In genomic region chr15:40439461-40440299, GRCh38 we compare ENCODE assay signal across 8 cellular contexts. TPM values are rescaled to one million over a fixed set of nuclear protein-coding genes. Genes with fewer than 3 reads are reported as not detected.
DNase-seq lines count a peak whose midpoint lies in the region; ATAC-seq, FAIRE-seq and TF ChIP-seq lines count a peak whose summit lies in the region.

No MANE protein-coding gene starts in this region.

- no TSS peak for BruUV-seq in mammary epithelial cell (replicated peaks; lab: Mats Ljungman, UMichigan)

- TF ChIP-seq POLR2A in Peyer's patch (IDR thresholded peaks at IDR 0.05) = no peak

- H3K36me3 ChIP-seq in Peyer's patch (no peaks in the 10 kb centered on the region), mammary epithelial cell (ENCODE audit: insufficient read depth, low read length) (no peaks in the 10 kb centered on the region), kidney (ENCODE audit: control insufficient read depth in 1 of 2, insufficient read depth in 2 of 2, low read length in 2 of 2) (no peaks in the 10 kb centered on the region)

- FAIRE-seq in G401.6 (lab: Jason Lieb, UNC) (peak; percentile 65), kidney (lab: Jason Lieb, UNC) (no peak)

- DNase-seq in 8988T = peak; percentile 52
- peak; percentile 34 to 65 (median 65) for DNase-seq in Peyer's patch
- peak; percentile 41 for DNase-seq in mammary epithelial cell
- DNase-seq in kidney = no peak
- DNase-seq in stimulated activated CD4-positive, alpha-beta T cell treated with anti-CD3 and anti-CD28 coated beads, Interleukin-4, amount 100 ng/mL, for 24 hours = peak; percentile 44

- peak overlapping the region; percentile 96 for H3K4me2 ChIP-seq in mammary epithelial cell (ENCODE audit: insufficient read depth, low read depth, low read length)

- no peak for TF ChIP-seq CTCF in Peyer's patch (IDR thresholded peaks at IDR 0.05)
- no peak for TF ChIP-seq CTCF in mammary epithelial cell (conservative IDR thresholded peaks at IDR 0.05 in 1 of 2, IDR thresholded peaks at IDR 0.05 in 1 of 2; ENCODE audit: extremely low read depth in 1 of 2, insufficient read depth in 1 of 2, low read depth in 1 of 2, low read length in 2 of 2)
- no peak for TF ChIP-seq CTCF in kidney (IDR thresholded peaks at IDR 0.05; ENCODE audit: borderline replicate concordance, extremely low read depth, insufficient read depth)

- H4K20me1 ChIP-seq in mammary epithelial cell (ENCODE audit: insufficient read depth, low read length) = no peaks in the 10 kb centered on the region

- H3K4me1 ChIP-seq in Peyer's patch (peaks cover 7 to 54% (median 23%) of the 10 kb centered on the region in 4 donors), mammary epithelial cell (ENCODE audit: insufficient read depth, low read length) (peaks cover 18% of the 10 kb centered on the region), kidney (ENCODE audit: control insufficient read depth in 1 of 2, insufficient read depth in 1 of 2, low read depth in 1 of 2, low read length in 2 of 2) (peaks cover 0 to 26% of the 10 kb centered on the region in 2 donors)

- intact Hi-C loops in mammary epithelial cell (cut with micrococcal nuclease) (loop anchor here (5.0 to 10.0 kb wide), 2 partner anchors 153 to 255 kb away; partner anchors contain the start of genes KNL1 and RAD51), kidney (cut with DNase I) (no loop called here)

- H3K27ac ChIP-seq in Peyer's patch (peak overlapping the region in 1 of 4 donors; percentile 81), mammary epithelial cell (ENCODE audit: insufficient read depth, low read depth, low read length) (no peak overlapping the region), kidney (ENCODE audit: low read depth in 2 of 2, low read length in 2 of 2) (no peak overlapping the region)

- H3K9me3 ChIP-seq in Peyer's patch (no peaks in the 10 kb centered on the region), mammary epithelial cell (replicated peaks; ENCODE audit: insufficient read depth, low read length) (no peaks in the 10 kb centered on the region), kidney (ENCODE audit: control insufficient read depth in 1 of 2, low read length in 2 of 2) (no peaks in the 10 kb centered on the region)

- H3K27me3 ChIP-seq in Peyer's patch (peaks cover 0 to 8% of the 10 kb centered on the region in 2 donors), mammary epithelial cell (ENCODE audit: insufficient read depth, low read length) (peaks cover 23% of the 10 kb centered on the region)

- in situ Hi-C loops in mammary epithelial cell (cut with MboI; ENCODE audit: low sequenced_read_pairs in 2 of 2) = no loop called here

- 7% methylated on average over 16 of the region's 28 CpGs for WGBS in mammary epithelial cell (ENCODE audit: low coverage, missing lambda C conversion rate)

- H3K9ac ChIP-seq in mammary epithelial cell (ENCODE audit: insufficient read depth, low read length) (no peak overlapping the region), kidney (ENCODE audit: low read length in 2 of 2) (peak overlapping the region; percentile 45 to 61)

- peak overlapping the region; percentile 87 to 99 (median 96) for H3K4me3 ChIP-seq in Peyer's patch
- H3K4me3 ChIP-seq in mammary epithelial cell (replicated peaks in 1 of 3; ENCODE audit: insufficient read depth in 1 of 3, low read depth in 2 of 3, low read length in 3 of 3) = peak overlapping the region; percentile 44 to 60 (median 56)
- H3K4me3 ChIP-seq in kidney (ENCODE audit: low read length in 2 of 2) = peak overlapping the region; percentile 55 to 69

- ATAC-seq in GM21825 (IDR thresholded peaks at IDR 0.05; ENCODE audit: unreplicated experiment) (no peak), GM21786 (IDR thresholded peaks at IDR 0.05; ENCODE audit: unreplicated experiment) (no peak)

- H2AFZ ChIP-seq in mammary epithelial cell (ENCODE audit: low read depth, low read length) = peak overlapping the region; percentile 79

- dilution Hi-C loops in mammary epithelial cell (cut with HindIII; ENCODE audit: low sequenced_read_pairs) = loop anchor here (5.0 kb wide), 1 partner anchor 63 kb away; no protein-coding TSS in a partner anchor

- H3K79me2 ChIP-seq in mammary epithelial cell (ENCODE audit: insufficient read depth, low read length) = peaks cover 28% of the 10 kb centered on the region

- CTCF ChIA-PET in mammary epithelial cell (lab: Charles Lee; ENCODE audit: low non-redundant PET) = no interaction called here

RNA-seq across cellular contexts. Expression of gene BAHD1, which starts 1.1 kb away (rescaled TPM):
- total RNA-seq in Peyer's patch (10 to 100 TPM in 3 of 4 donors, 1 to 10 TPM in 1; 8.3 to 41.0 (median 31.4) TPM), mammary epithelial cell (10 to 100 TPM; 11.7 to 13.7 TPM), kidney (28.4 TPM)
- polyA plus RNA-seq in mammary epithelial cell (6.6 TPM), kidney (ENCODE audit: insufficient read depth, low read depth, low replicate concordance) (13.3 TPM)
- polyA minus RNA-seq in mammary epithelial cell = 12.9 TPM

RNA-seq across cellular contexts. Expression of gene CHST14, which starts 31.1 kb away (rescaled TPM):
- total RNA-seq in Peyer's patch (1 to 10 TPM in 3 of 4 donors, under 1 TPM in 1; 0.83 to 3.5 (median 2.6) TPM), mammary epithelial cell (10 to 100 TPM in 1 of 2 donors, 1 to 10 TPM in 1; 9.8 to 11.1 TPM), kidney (14.3 TPM)
- polyA plus RNA-seq in mammary epithelial cell (7.7 TPM), kidney (ENCODE audit: insufficient read depth, low read depth, low replicate concordance) (11.9 TPM)
- 6.6 TPM for polyA minus RNA-seq in mammary epithelial cell

RNA-seq across cellular contexts. Expression of gene IVD, which starts 34.1 kb away (rescaled TPM):
- 10 to 100 TPM; 42.9 to 87.6 (median 71.1) TPM for total RNA-seq in Peyer's patch
- 10 to 100 TPM; 40.3 to 44.3 TPM for total RNA-seq in mammary epithelial cell
- polyA plus RNA-seq in mammary epithelial cell = 41.1 TPM
- polyA minus RNA-seq in mammary epithelial cell = 96.7 TPM
- 76.9 TPM for total RNA-seq in kidney
- 83.0 TPM for polyA plus RNA-seq in kidney (ENCODE audit: insufficient read depth, low read depth, low replicate concordance)

RNA-seq across cellular contexts. Expression of gene KNSTRN, which starts 57.2 kb away (rescaled TPM):
- 10 to 100 TPM in 1 of 4 donors, 1 to 10 TPM in 3; 4.7 to 63.5 (median 6.5) TPM for total RNA-seq in Peyer's patch
- 10 to 100 TPM; 19.3 to 49.7 TPM for total RNA-seq in mammary epithelial cell
- polyA plus RNA-seq in mammary epithelial cell = 44.5 TPM
- polyA minus RNA-seq in mammary epithelial cell = 51.4 TPM
- 7.4 TPM for total RNA-seq in kidney
- 5.5 TPM for polyA plus RNA-seq in kidney (ENCODE audit: insufficient read depth, low read depth, low replicate concordance)
